1 cellular context compared by ENCODE assay signal in genomic region chr11:6745465-6746015, GRCh38.
A peak's percentile ranks its signal among the peaks of the same experiment; 100 is the strongest.
TF ChIP-seq lines count a peak whose summit lies in the region.

No MANE protein-coding gene starts in this region.

TF ChIP-seq in K562, 482 proteins besides CTCF, POLR2A, EP300 and RAD21 (continued from another document and continues in another):
- TF ChIP-seq STAT6 (CRISPR knock-in tag; IDR thresholded peaks at IDR 0.05) (no peak), GABPB1 (CRISPR knock-in tag; IDR thresholded peaks at IDR 0.05) (no peak), WHSC1 (IDR thresholded peaks at IDR 0.05; ENCODE audit: low read length) (no peak), ETV5 (CRISPR knock-in tag; IDR thresholded peaks at IDR 0.05; ENCODE audit: low read depth) (no peak), MAFK (IDR thresholded peaks at IDR 0.05; ENCODE audit: low read length) (0 out of 2 replicates have a peak, but pooled peaks have one; percentile 19), XRCC3 (IDR thresholded peaks at IDR 0.05) (no peak), SPI1 (IDR thresholded peaks at IDR 0.05; ENCODE audit: borderline replicate concordance, low read depth, low read length) (no peak), ZNF354B (CRISPR knock-in tag; IDR thresholded peaks at IDR 0.05) (no peak), NCOA4 (IDR thresholded peaks at IDR 0.05; ENCODE audit: partially characterized antibody) (no peak), ZNF274 (IDR thresholded peaks at IDR 0.05; ENCODE audit: borderline replicate concordance, low read depth, low read length) (no peak), GATAD2B (IDR thresholded peaks at IDR 0.05; ENCODE audit: borderline replicate concordance) (no peak), ZNF785 (CRISPR knock-in tag; IDR thresholded peaks at IDR 0.05) (no peak), GABPA (tag; conservative IDR thresholded peaks at IDR 0.05; ENCODE audit: low read depth) (0 out of 2 replicates have a peak, but pooled peaks have one; percentile 14), MTF1 (CRISPR knock-in tag; IDR thresholded peaks at IDR 0.05; ENCODE audit: borderline replicate concordance) (no peak), FOS (IDR thresholded peaks at IDR 0.05; ENCODE audit: extremely low read depth, insufficient read length) (no peak), ZNF311 (CRISPR knock-in tag; IDR thresholded peaks at IDR 0.05) (no peak), ELF4 (CRISPR knock-in tag; IDR thresholded peaks at IDR 0.05) (no peak), ZNF695 (CRISPR knock-in tag; IDR thresholded peaks at IDR 0.05) (no peak), KAT7 (CRISPR knock-in tag; IDR thresholded peaks at IDR 0.05; ENCODE audit: borderline replicate concordance) (no peak), ZNF780A (CRISPR knock-in tag; IDR thresholded peaks at IDR 0.05) (no peak), SMARCE1 (IDR thresholded peaks at IDR 0.05) (peak; percentile 24; the same call in 1 of the 2 replicates), RFX1 (IDR thresholded peaks at IDR 0.05) (no peak), ZNF277 (CRISPR knock-in tag; IDR thresholded peaks at IDR 0.05; ENCODE audit: borderline replicate concordance) (no peak), ZBTB7A (IDR thresholded peaks at IDR 0.05; ENCODE audit: borderline replicate concordance, control insufficient read depth, low read depth, low read length) (no peak), ZNF175 (CRISPR knock-in tag; IDR thresholded peaks at IDR 0.05; ENCODE audit: low read depth) (no peak), BCLAF1 (IDR thresholded peaks at IDR 0.05; ENCODE audit: borderline replicate concordance in 1 of 2, control insufficient read depth in 1 of 2, low read depth in 2 of 2, low read length in 1 of 2) (no peak), E2F4 (CRISPR knock-in tag; IDR thresholded peaks at IDR 0.05; ENCODE audit: low read depth) (no peak), RNF219 (CRISPR knock-in tag; IDR thresholded peaks at IDR 0.05) (no peak), KLF10 (CRISPR knock-in tag; IDR thresholded peaks at IDR 0.05) (no peak), HMGXB4 (CRISPR knock-in tag; IDR thresholded peaks at IDR 0.05) (no peak), NFXL1 (CRISPR knock-in tag; IDR thresholded peaks at IDR 0.05) (no peak), E2F5 (CRISPR knock-in tag; IDR thresholded peaks at IDR 0.05) (no peak), ZNF584 (CRISPR knock-in tag; IDR thresholded peaks at IDR 0.05; ENCODE audit: low read depth) (peak; percentile 26; the same call in 1 of the 2 replicates), SNAPC5 (CRISPR knock-in tag; IDR thresholded peaks at IDR 0.05) (no peak), RAD51 (IDR thresholded peaks at IDR 0.05; ENCODE audit: borderline replicate concordance, low read depth) (peak; percentile 59; the same call in 1 of the 2 replicates), ZNF639 (CRISPR knock-in tag; conservative IDR thresholded peaks at IDR 0.05 in 1 of 2, IDR thresholded peaks at IDR 0.05 in 1 of 2) (no peak), FOXP1 (CRISPR knock-in tag; IDR thresholded peaks at IDR 0.05) (no peak), BRF1 (IDR thresholded peaks at IDR 0.05; ENCODE audit: borderline replicate concordance, extremely low read depth, insufficient read length) (no peak), MEF2A (IDR thresholded peaks at IDR 0.05; ENCODE audit: control insufficient read depth, low read depth, low read length) (no peak), CC2D1A (IDR thresholded peaks at IDR 0.05) (peak; percentile 71; the same call in 1 of the 2 replicates), TAF15 (IDR thresholded peaks at IDR 0.05; ENCODE audit: low read depth, low read length) (no peak), NFIC (IDR thresholded peaks at IDR 0.05) (no peak), TCF7 (IDR thresholded peaks at IDR 0.05; ENCODE audit: borderline replicate concordance) (no peak), THRA (IDR thresholded peaks at IDR 0.05) (no peak), STAG1 (CRISPR knock-in tag; IDR thresholded peaks at IDR 0.05; ENCODE audit: borderline replicate concordance) (no peak), MXD1 (CRISPR knock-in tag; IDR thresholded peaks at IDR 0.05; ENCODE audit: borderline replicate concordance, poor library complexity, severe bottlenecking) (no peak), VEZF1 (CRISPR knock-in tag; IDR thresholded peaks at IDR 0.05) (peak; percentile 50), CHD2 (IDR thresholded peaks at IDR 0.05; ENCODE audit: low read depth, low read length) (no peak), ZNF124 (CRISPR knock-in tag; IDR thresholded peaks at IDR 0.05) (no peak)
